In genomic region chr9:7174884-7175283, GRCh38 we compare ENCODE assay signal across 18 cellular contexts.
A peak's percentile ranks its signal among the peaks of the same experiment; 100 is the strongest.
DNase-seq lines count a peak whose midpoint lies in the region; ATAC-seq and TF ChIP-seq lines count a peak whose summit lies in the region.
"Had no signal": no experiment of that assay in that cellular context is flagged by ENCODE, and none has a peak within 500 bp of the region (broad histone marks: within the 10 kb centered on the region; RNA-seq: fewer than 3 reads in every experiment).

No MANE protein-coding gene starts in this region.

- peak overlapping the region in 3 of 4 donors; percentile 17 to 43 (median 22) for H3K27ac ChIP-seq in gastrocnemius medialis
- H3K27ac ChIP-seq in tibial nerve: no peak overlapping the region
- H3K27ac ChIP-seq: uterus had no signal

- H3K36me3 Mint-ChIP-seq in activated CD8-positive, alpha-beta T cell treated with anti-CD3 and anti-CD28 coated beads, Interleukin-2, amount 10 ng/mL, durations not matched to agents 7 days and 5 days (ENCODE audit: low read depth): peaks cover 40% of the 10 kb centered on the region
- H3K36me3 Mint-ChIP-seq in activated CD8-positive, alpha-beta T cell treated with anti-CD3 and anti-CD28 coated beads for 36 hours (ENCODE audit: low read depth): peaks cover 38% of the 10 kb centered on the region
- H3K36me3 Mint-ChIP-seq in HFFc6 (ENCODE audit: low read depth): peaks cover 4% of the 10 kb centered on the region; the same call in 1 of the 2 replicates
- H3K36me3 Mint-ChIP-seq in stimulated activated naive B cell treated with anti-CD40 and anti-IgM and Interleukin-4, amounts not matched to agents 10 μg/mL and 1 μg/mL and 100 μg/mL, for 72 hours: peaks cover 34 to 61% of the 10 kb centered on the region in 2 donors

- H3K36me3 ChIP-seq in gastrocnemius medialis (no peaks in the 10 kb centered on the region), tibial nerve (peaks cover 0 to 51% (median 0%) of the 10 kb centered on the region in 3 donors)
- H3K36me3 ChIP-seq: uterus had no signal

- POLR2A ChIA-PET in activated CD8-positive, alpha-beta T cell treated with anti-CD3 and anti-CD28 coated beads, Interleukin-2, amount 10 ng/mL, durations not matched to agents 7 days and 5 days (lab: Charles Lee): no interaction called here
- POLR2A ChIA-PET in activated CD8-positive, alpha-beta T cell treated with anti-CD3 and anti-CD28 coated beads for 36 hours (lab: Charles Lee): no interaction called here

- H3K9me3 ChIP-seq in gastrocnemius medialis (no peaks in the 10 kb centered on the region), tibial nerve (no peaks in the 10 kb centered on the region)
- H3K9me3 ChIP-seq: uterus had no signal

- H3K4me1 Mint-ChIP-seq in activated CD8-positive, alpha-beta T cell treated with anti-CD3 and anti-CD28 coated beads, Interleukin-2, amount 10 ng/mL, durations not matched to agents 7 days and 5 days (ENCODE audit: low read depth): peaks cover 9% of the 10 kb centered on the region
- peaks cover 5% of the 10 kb centered on the region for H3K4me1 Mint-ChIP-seq in activated CD8-positive, alpha-beta T cell treated with anti-CD3 and anti-CD28 coated beads for 36 hours (ENCODE audit: low read depth)
- H3K4me1 Mint-ChIP-seq in HFFc6 (ENCODE audit: low read depth): peaks cover 18% of the 10 kb centered on the region
- peaks cover 10 to 18% of the 10 kb centered on the region in 2 donors for H3K4me1 Mint-ChIP-seq in stimulated activated naive B cell treated with anti-CD40 and anti-IgM and Interleukin-4, amounts not matched to agents 10 μg/mL and 1 μg/mL and 100 μg/mL, for 72 hours

- H3K4me1 ChIP-seq in gastrocnemius medialis (peaks cover 25% of the 10 kb centered on the region in 2 donors), tibial nerve (no peaks in the 10 kb centered on the region)

- no peak for TF ChIP-seq CTCF in activated CD8-positive, alpha-beta T cell treated with anti-CD3 and anti-CD28 coated beads for 36 hours (IDR thresholded peaks at IDR 0.05)
- TF ChIP-seq CTCF in HFFc6 (IDR thresholded peaks at IDR 0.05) (peak; percentile 24; the same call in 1 of the 2 replicates), astrocyte of the spinal cord (IDR thresholded peaks at IDR 0.05; ENCODE audit: low read depth, low read length) (peak; percentile 6), gastrocnemius medialis (IDR thresholded peaks at IDR 0.05 in 4 of 5, conservative IDR thresholded peaks at IDR 0.05 in 1 of 5) (no peak), tibial nerve (IDR thresholded peaks at IDR 0.05) (no peak)

- ATAC-seq in activated CD8-positive, alpha-beta T cell treated with anti-CD3 and anti-CD28 coated beads, Interleukin-2, amount 10 ng/mL, durations not matched to agents 7 days and 5 days: no peak
- no peak for ATAC-seq in activated CD8-positive, alpha-beta T cell treated with anti-CD3 and anti-CD28 coated beads for 36 hours
- ATAC-seq in gastrocnemius medialis: no peak
- ATAC-seq in stimulated activated naive B cell treated with anti-CD40 and anti-IgM and Interleukin-4, amounts not matched to agents 10 μg/mL and 1 μg/mL and 100 μg/mL, for 72 hours (replicated peaks): no peak
- ATAC-seq: activated naive CD4-positive, alpha-beta T cell treated with anti-CD3 and anti-CD28 coated beads, Interleukin-2, amount 50 U/mL, for 72 hours had no signal

- 94 to 96% methylated on average over 8 of the region's 8 CpGs for WGBS in tibial nerve, 2 donors

- H3K27me3 ChIP-seq in gastrocnemius medialis: no peaks in the 10 kb centered on the region
- H3K27me3 ChIP-seq in tibial nerve: no peaks in the 10 kb centered on the region
- H3K27me3 ChIP-seq: uterus had no signal

- no peak for TF ChIP-seq POLR2A in gastrocnemius medialis (IDR thresholded peaks at IDR 0.05)
- no peak for TF ChIP-seq POLR2A in tibial nerve (IDR thresholded peaks at IDR 0.05)

- intact Hi-C loops in activated CD8-positive, alpha-beta T cell treated with anti-CD3 and anti-CD28 coated beads for 36 hours (cut with micrococcal nuclease): no loop called here
- intact Hi-C loops in gastrocnemius medialis (cut with DNase I; ENCODE audit: low total_unique reads): loop anchor here (10.0 kb wide), 1 partner anchor 80 kb away; no protein-coding TSS in a partner anchor

- H3K9me3 Mint-ChIP-seq in activated CD8-positive, alpha-beta T cell treated with anti-CD3 and anti-CD28 coated beads, Interleukin-2, amount 10 ng/mL, durations not matched to agents 7 days and 5 days (ENCODE audit: insufficient read depth): no peaks in the 10 kb centered on the region
- H3K9me3 Mint-ChIP-seq in activated CD8-positive, alpha-beta T cell treated with anti-CD3 and anti-CD28 coated beads for 36 hours: peaks cover 1% of the 10 kb centered on the region
- H3K9me3 Mint-ChIP-seq in HFFc6: no peaks in the 10 kb centered on the region
- H3K9me3 Mint-ChIP-seq in stimulated activated naive B cell treated with anti-CD40 and anti-IgM and Interleukin-4, amounts not matched to agents 10 μg/mL and 1 μg/mL and 100 μg/mL, for 72 hours: no peaks in the 10 kb centered on the region
- H3K9me3 Mint-ChIP-seq: stimulated activated naive CD8-positive, alpha-beta T cell treated with anti-CD3 and anti-CD28 coated beads, Interleukin-15, Interleukin-2, amounts not matched to agents 100 ng/mL and 50 ng/mL, for 24 hours had no signal

- no peak overlapping the region for H3K4me3 Mint-ChIP-seq in activated CD8-positive, alpha-beta T cell treated with anti-CD3 and anti-CD28 coated beads, Interleukin-2, amount 10 ng/mL, durations not matched to agents 7 days and 5 days
- H3K4me3 Mint-ChIP-seq in activated CD8-positive, alpha-beta T cell treated with anti-CD3 and anti-CD28 coated beads for 36 hours: no peak overlapping the region
- no peak overlapping the region for H3K4me3 Mint-ChIP-seq in HFFc6
- H3K4me3 Mint-ChIP-seq in stimulated activated naive B cell treated with anti-CD40 and anti-IgM and Interleukin-4, amounts not matched to agents 10 μg/mL and 1 μg/mL and 100 μg/mL, for 72 hours: no peak overlapping the region
- H3K4me3 Mint-ChIP-seq: stimulated activated naive CD8-positive, alpha-beta T cell treated with anti-CD3 and anti-CD28 coated beads, Interleukin-15, Interleukin-2, amounts not matched to agents 100 ng/mL and 50 ng/mL, for 24 hours had no signal

- no peak for TF ChIP-seq EP300 in tibial nerve (IDR thresholded peaks at IDR 0.05)

- no peak for DNase-seq in activated CD8-positive, alpha-beta T cell treated with anti-CD3 and anti-CD28 coated beads, Interleukin-2, amount 10 ng/mL, durations not matched to agents 7 days and 5 days
- DNase-seq in activated CD8-positive, alpha-beta T cell treated with anti-CD3 and anti-CD28 coated beads for 36 hours: no peak
- DNase-seq in HFFc6 (no peak), astrocyte of the spinal cord (ENCODE audit: low read depth, low spot score) (no peak), gastrocnemius medialis (no peak), tibial nerve (ENCODE audit: low spot score in 2 of 2) (no peak), hippocampal formation (lab: John Stamatoyannopoulos, UW) (no peak)
- DNase-seq in stimulated activated naive B cell treated with anti-CD40 and anti-IgM and Interleukin-4, amounts not matched to agents 10 μg/mL and 1 μg/mL and 100 μg/mL, for 72 hours: no peak
- DNase-seq: activated CD4-positive, alpha-beta T cell treated with anti-CD3 and anti-CD28 coated beads for 1 hour; activated CD8-positive, alpha-beta memory T cell treated with anti-CD3 and anti-CD28 coated beads, Interleukin-2, amount 50 U/mL, for 48 hours; head of caudate nucleus; kidney; mesenchymal stem cell; SHP77; stimulated activated CD4-positive, alpha-beta T cell treated with anti-CD3 and anti-CD28 coated beads, Interleukin-15, amount 100 ng/mL, for 24 hours; uterus had no signal

- no peaks in the 10 kb centered on the region for H3K27me3 Mint-ChIP-seq in activated CD8-positive, alpha-beta T cell treated with anti-CD3 and anti-CD28 coated beads, Interleukin-2, amount 10 ng/mL, durations not matched to agents 7 days and 5 days (ENCODE audit: low read depth)
- no peaks in the 10 kb centered on the region for H3K27me3 Mint-ChIP-seq in activated CD8-positive, alpha-beta T cell treated with anti-CD3 and anti-CD28 coated beads for 36 hours
- H3K27me3 Mint-ChIP-seq in HFFc6 (ENCODE audit: insufficient read depth): peaks cover 4% of the 10 kb centered on the region
- no peaks in the 10 kb centered on the region for H3K27me3 Mint-ChIP-seq in stimulated activated naive B cell treated with anti-CD40 and anti-IgM and Interleukin-4, amounts not matched to agents 10 μg/mL and 1 μg/mL and 100 μg/mL, for 72 hours
- H3K27me3 Mint-ChIP-seq: stimulated activated naive CD8-positive, alpha-beta T cell treated with anti-CD3 and anti-CD28 coated beads, Interleukin-15, Interleukin-2, amounts not matched to agents 100 ng/mL and 50 ng/mL, for 24 hours had no signal

- in situ Hi-C loops in astrocyte of the spinal cord (cut with HindIII; ENCODE audit: low sequenced_read_pairs): no loop called here
- in situ Hi-C loops in gastrocnemius medialis (cut with MboI; ENCODE audit: low sequenced_read_pairs in 4 of 4): no loop called here

- H3K4me3 ChIP-seq in astrocyte of the spinal cord (ENCODE audit: low read depth, low read length) (no peak overlapping the region), gastrocnemius medialis (no peak overlapping the region), tibial nerve (no peak overlapping the region)
- H3K4me3 ChIP-seq: uterus had no signal

- peak overlapping the region; percentile 18 for H3K27ac Mint-ChIP-seq in activated CD8-positive, alpha-beta T cell treated with anti-CD3 and anti-CD28 coated beads, Interleukin-2, amount 10 ng/mL, durations not matched to agents 7 days and 5 days
- no peak overlapping the region for H3K27ac Mint-ChIP-seq in activated CD8-positive, alpha-beta T cell treated with anti-CD3 and anti-CD28 coated beads for 36 hours
- no peak overlapping the region for H3K27ac Mint-ChIP-seq in HFFc6
- H3K27ac Mint-ChIP-seq in stimulated activated naive B cell treated with anti-CD40 and anti-IgM and Interleukin-4, amounts not matched to agents 10 μg/mL and 1 μg/mL and 100 μg/mL, for 72 hours: no peak overlapping the region
- H3K27ac Mint-ChIP-seq: stimulated activated naive CD8-positive, alpha-beta T cell treated with anti-CD3 and anti-CD28 coated beads, Interleukin-15, Interleukin-2, amounts not matched to agents 100 ng/mL and 50 ng/mL, for 24 hours had no signal

- CTCF ChIA-PET in activated CD8-positive, alpha-beta T cell treated with anti-CD3 and anti-CD28 coated beads, Interleukin-2, amount 10 ng/mL, durations not matched to agents 7 days and 5 days (lab: Charles Lee): no interaction called here
- CTCF ChIA-PET in activated CD8-positive, alpha-beta T cell treated with anti-CD3 and anti-CD28 coated beads for 36 hours (lab: Charles Lee): interaction anchor here (1.3 kb wide), 1 partner anchor 122 kb away, joined by 3 read pairs; no protein-coding TSS in a partner anchor

Comparison
In these comparisons a context has a peak if more than half of its experiments do, and no peak if none do; other contexts are left out.
1. CTCF ChIP-seq: peak in HFFc6 (single experiment) and astrocyte of the spinal cord (single experiment); none in activated CD8-positive, alpha-beta T cell treated with anti-CD3 and anti-CD28 coated beads for 36 hours (single experiment), gastrocnemius medialis (0 of 5) and tibial nerve (0 of 5).
2. H3K27ac ChIP-seq: peak in gastrocnemius medialis (3 of 4); none in tibial nerve (0 of 4).